8 cellular contexts compared by ENCODE assay signal in genomic region chr14:73537244-73538045, GRCh38. TPM values are rescaled to one million over a fixed set of nuclear protein-coding genes. Genes with fewer than 3 reads are reported as not detected.
DNase-seq lines count a peak whose midpoint lies in the region; ATAC-seq, FAIRE-seq and TF ChIP-seq lines count a peak whose summit lies in the region.
"Not testable (repeated sequence)": the region's sequence is repeated elsewhere in the genome, so short reads cannot be mapped to it uniquely, and the experiment has no call there.

No MANE protein-coding gene starts in this region.

- H3K79me2 ChIP-seq in osteoblast (ENCODE audit: insufficient read depth, low read length), result not testable (repeated sequence)

- peak; percentile 58 for DNase-seq in COR-L47 (lab: John Stamatoyannopoulos, UW)
- peak; percentile 71 for DNase-seq in LoVo (ENCODE audit: low spot score)
- DNase-seq in activated naive CD4-positive, alpha-beta T cell treated with anti-CD3 and anti-CD28 coated beads, Interleukin-2, amount 50 U/mL, for 72 hours (ENCODE audit: low spot score in 2 of 2), result peak in 1 of 2 donors; percentile 22
- DNase-seq in kidney, result peak; percentile 81
- DNase-seq in osteoblast (ENCODE audit: insufficient read length, low spot score, missing footprints), result not testable (repeated sequence)
- peak; percentile 55 for DNase-seq in stomach

- peak overlapping the region; percentile 81 for H2AFZ ChIP-seq in osteoblast (ENCODE audit: low read length)

- peak overlapping the region; percentile 91 for H3K4me2 ChIP-seq in osteoblast (ENCODE audit: insufficient read depth, low read length)

- WGBS in esophagus, 2 donors, result 0 to 2% methylated on average over 5 to 84 of the region's 84 CpGs
- 2 to 15% (median 10%) methylated on average over 9 to 76 of the region's 84 CpGs; no CpG with 5 or more reads in 2 of the 5 donors for WGBS in stomach, 5 donors

- H3K27ac ChIP-seq in esophagus (ENCODE audit: low read depth in 2 of 2, low read length in 1 of 2) (peak overlapping the region; percentile 88), kidney (ENCODE audit: low read depth in 2 of 2, low read length in 2 of 2) (peak overlapping the region in 1 of 2 donors; percentile 87), osteoblast (ENCODE audit: low read depth, low read length) (peak overlapping the region; percentile 73), stomach (peak overlapping the region in 4 of 5 donors; percentile 79 to 86 (median 84))

- not testable (repeated sequence) for H3K4me1 ChIP-seq in esophagus (ENCODE audit: control insufficient read depth in 2 of 2, insufficient read depth in 2 of 2, low read length in 1 of 2); kidney (ENCODE audit: control insufficient read depth in 1 of 2, insufficient read depth in 1 of 2, low read depth in 1 of 2, low read length in 2 of 2); osteoblast (ENCODE audit: insufficient read depth, low read length); stomach

- H3K36me3 ChIP-seq in esophagus (ENCODE audit: control insufficient read depth in 2 of 2, insufficient read depth in 2 of 2, low read length in 1 of 2); kidney (ENCODE audit: control insufficient read depth in 1 of 2, insufficient read depth in 2 of 2, low read length in 2 of 2); osteoblast (ENCODE audit: insufficient read depth, low read length); stomach: not testable (repeated sequence)

- TF ChIP-seq POLR2A in stomach (IDR thresholded peaks at IDR 0.05), result not testable (repeated sequence)

- H3K4me3 Mint-ChIP-seq in T-helper 1 cell treated with Interleukin-12 subunit alpha and Interleukin-12 subunit beta and Interleukin-4 antibody, amounts not matched to agents 30 μg/mL and 1 μg/mL, for 36 hours, result peak overlapping the region; percentile 34

- H3K4me3 ChIP-seq in esophagus (ENCODE audit: low read depth in 1 of 2, low read length in 2 of 2) (peak overlapping the region; percentile 39 to 51), kidney (ENCODE audit: low read length in 2 of 2) (peak overlapping the region in 1 of 2 donors; percentile 55), osteoblast (ENCODE audit: insufficient read depth, low read length) (peak overlapping the region; percentile 68), stomach (peak overlapping the region in 3 of 4 donors; percentile 45 to 52 (median 47))

- not testable (repeated sequence) for H3K27me3 ChIP-seq in esophagus (ENCODE audit: control insufficient read depth in 1 of 2, insufficient read depth in 2 of 2, low read length in 2 of 2); osteoblast (ENCODE audit: insufficient read depth, low read length); stomach

- not testable (repeated sequence) for H4K20me1 ChIP-seq in osteoblast (ENCODE audit: insufficient read depth, low read length)

- not testable (repeated sequence) for H3K9me3 Mint-ChIP-seq in T-helper 1 cell treated with Interleukin-12 subunit alpha and Interleukin-12 subunit beta and Interleukin-4 antibody, amounts not matched to agents 30 μg/mL and 1 μg/mL, for 36 hours; activated naive CD4-positive, alpha-beta T cell treated with anti-CD3 and anti-CD28 coated beads, Interleukin-2, amount 50 U/mL, for 72 hours

- intact Hi-C loops in kidney (cut with DNase I); stomach (cut with DNase I; ENCODE audit: low total_unique reads): not testable (repeated sequence)

- H3K9me3 ChIP-seq in esophagus (ENCODE audit: control insufficient read depth in 2 of 2, insufficient read depth in 1 of 2, low read depth in 1 of 2, low read length in 1 of 2); kidney (ENCODE audit: control insufficient read depth in 1 of 2, low read length in 2 of 2); osteoblast (ENCODE audit: low read depth, low read length); stomach: not testable (repeated sequence)

- not testable (repeated sequence) for TF ChIP-seq EP300 in stomach (IDR thresholded peaks at IDR 0.05)

- peaks cover 14% of the 10 kb centered on the region for H3K27me3 Mint-ChIP-seq in T-helper 1 cell treated with Interleukin-12 subunit alpha and Interleukin-12 subunit beta and Interleukin-4 antibody, amounts not matched to agents 30 μg/mL and 1 μg/mL, for 36 hours (ENCODE audit: low read depth)

- not testable (repeated sequence) for H3K27ac Mint-ChIP-seq in T-helper 1 cell treated with Interleukin-12 subunit alpha and Interleukin-12 subunit beta and Interleukin-4 antibody, amounts not matched to agents 30 μg/mL and 1 μg/mL, for 36 hours
- peak overlapping the region in 1 of 2 donors; percentile 44 for H3K27ac Mint-ChIP-seq in activated naive CD4-positive, alpha-beta T cell treated with anti-CD3 and anti-CD28 coated beads, Interleukin-2, amount 50 U/mL, for 72 hours

- not testable (repeated sequence) for H3K9ac ChIP-seq in kidney (ENCODE audit: low read length in 2 of 2)

- H3K4me1 Mint-ChIP-seq in T-helper 1 cell treated with Interleukin-12 subunit alpha and Interleukin-12 subunit beta and Interleukin-4 antibody, amounts not matched to agents 30 μg/mL and 1 μg/mL, for 36 hours (ENCODE audit: low read depth), result not testable (repeated sequence)

- not testable (repeated sequence) for FAIRE-seq in kidney (lab: Jason Lieb, UNC)

- not testable (repeated sequence) for TF ChIP-seq CTCF in kidney (IDR thresholded peaks at IDR 0.05; ENCODE audit: borderline replicate concordance, extremely low read depth, insufficient read depth); osteoblast (IDR thresholded peaks at IDR 0.05; ENCODE audit: extremely low read depth, low read depth, low read length); stomach (IDR thresholded peaks at IDR 0.05)

- ATAC-seq in activated naive CD4-positive, alpha-beta T cell treated with anti-CD3 and anti-CD28 coated beads, Interleukin-2, amount 50 U/mL, for 72 hours, result peak; percentile 40 to 53

- H3K36me3 Mint-ChIP-seq in T-helper 1 cell treated with Interleukin-12 subunit alpha and Interleukin-12 subunit beta and Interleukin-4 antibody, amounts not matched to agents 30 μg/mL and 1 μg/mL, for 36 hours (ENCODE audit: low read depth); activated naive CD4-positive, alpha-beta T cell treated with anti-CD3 and anti-CD28 coated beads, Interleukin-2, amount 50 U/mL, for 72 hours: not testable (repeated sequence)

RNA-seq across cellular contexts. Expression of gene ACOT1, which starts 0.5 kb away (rescaled TPM):
- total RNA-seq in activated naive CD4-positive, alpha-beta T cell treated with anti-CD3 and anti-CD28 coated beads, Interleukin-2, amount 50 U/mL, for 72 hours, result 1 to 10 TPM in 1 of 2 donors, under 1 TPM in 1; 0.96 to 1.3 TPM
- 1 to 10 TPM; 3.0 to 3.9 TPM for polyA plus RNA-seq in esophagus
- total RNA-seq in kidney, result 10.9 TPM
- 43.0 TPM for polyA plus RNA-seq in kidney (ENCODE audit: insufficient read depth, low read depth, low replicate concordance)
- 1.4 and 58.0 TPM in 2 replicates for total RNA-seq in osteoblast
- total RNA-seq in stomach, result 10 to 100 TPM in 1 of 5 donors, 1 to 10 TPM in 4; 1.3 to 35.0 (median 2.6) TPM
- 1 to 10 TPM; 1.8 to 4.1 (median 3.5) TPM for polyA plus RNA-seq in stomach

RNA-seq across cellular contexts. Expression of gene HEATR4, which starts 21.3 kb away (rescaled TPM):
- not detected for total RNA-seq in activated naive CD4-positive, alpha-beta T cell treated with anti-CD3 and anti-CD28 coated beads, Interleukin-2, amount 50 U/mL, for 72 hours
- polyA plus RNA-seq in esophagus (under 1 TPM; 0.05 to 0.67 TPM), kidney (ENCODE audit: insufficient read depth, low read depth, low replicate concordance) (0.86 TPM), stomach (under 1 TPM in 1 of 3 donors, not detected in 2; 0.19 TPM)
- total RNA-seq in kidney (0.85 TPM), osteoblast (under 0.01 and 0.29 TPM in 2 replicates), stomach (under 1 TPM in 1 of 5 donors, not detected in 4; 0.18 TPM)

RNA-seq across cellular contexts. Expression of gene ACOT2, which starts 31.6 kb away (rescaled TPM):
- total RNA-seq in activated naive CD4-positive, alpha-beta T cell treated with anti-CD3 and anti-CD28 coated beads, Interleukin-2, amount 50 U/mL, for 72 hours, result 1 to 10 TPM; 5.3 to 7.9 TPM
- 10 to 100 TPM in 1 of 2 donors, 1 to 10 TPM in 1; 9.7 to 19.1 TPM for polyA plus RNA-seq in esophagus
- 29.4 TPM for total RNA-seq in kidney
- 128 TPM for polyA plus RNA-seq in kidney (ENCODE audit: insufficient read depth, low read depth, low replicate concordance)
- 57.5 and 58.3 TPM in 2 replicates for total RNA-seq in osteoblast
- 100 to 1,000 TPM in 1 of 5 donors, 10 to 100 TPM in 3, 1 to 10 TPM in 1; 7.5 to 247 (median 48.5) TPM for total RNA-seq in stomach
- 10 to 100 TPM; 18.6 to 26.7 (median 25.1) TPM for polyA plus RNA-seq in stomach

RNA-seq across cellular contexts. Expression of gene RIOX1, which starts 46.7 kb away (rescaled TPM):
- total RNA-seq in activated naive CD4-positive, alpha-beta T cell treated with anti-CD3 and anti-CD28 coated beads, Interleukin-2, amount 50 U/mL, for 72 hours, result 10 to 100 TPM in 1 of 2 donors, 1 to 10 TPM in 1; 7.9 to 10.7 TPM
- 1 to 10 TPM; 4.9 to 6.6 TPM for polyA plus RNA-seq in esophagus
- total RNA-seq in kidney, result 12.4 TPM
- 7.7 TPM for polyA plus RNA-seq in kidney (ENCODE audit: insufficient read depth, low read depth, low replicate concordance)
- 19.2 and 21.7 TPM in 2 replicates for total RNA-seq in osteoblast
- 10 to 100 TPM in 4 of 5 donors, 1 to 10 TPM in 1; 7.2 to 86.9 (median 25.0) TPM for total RNA-seq in stomach
- polyA plus RNA-seq in stomach, result 1 to 10 TPM; 5.1 to 6.7 (median 6.7) TPM

RNA-seq across cellular contexts. Expression of gene ACOT4, which starts 54.2 kb away (rescaled TPM):
- total RNA-seq in activated naive CD4-positive, alpha-beta T cell treated with anti-CD3 and anti-CD28 coated beads, Interleukin-2, amount 50 U/mL, for 72 hours, result 1 to 10 TPM; 1.4 to 3.1 TPM
- 1 to 10 TPM; 1.3 to 2.2 TPM for polyA plus RNA-seq in esophagus
- 3.1 TPM for total RNA-seq in kidney
- polyA plus RNA-seq in kidney (ENCODE audit: insufficient read depth, low read depth, low replicate concordance), result 10.6 TPM
- total RNA-seq in osteoblast, result 1.8 and 2.5 TPM in 2 replicates
- total RNA-seq in stomach, result 1 to 10 TPM in 2 of 5 donors, not detected in 3; 1.3 to 1.4 TPM
- 1 to 10 TPM; 1.4 to 3.5 (median 1.5) TPM for polyA plus RNA-seq in stomach
